ENCODE assay signal across 9 cellular contexts in the genomic region with DNA sequence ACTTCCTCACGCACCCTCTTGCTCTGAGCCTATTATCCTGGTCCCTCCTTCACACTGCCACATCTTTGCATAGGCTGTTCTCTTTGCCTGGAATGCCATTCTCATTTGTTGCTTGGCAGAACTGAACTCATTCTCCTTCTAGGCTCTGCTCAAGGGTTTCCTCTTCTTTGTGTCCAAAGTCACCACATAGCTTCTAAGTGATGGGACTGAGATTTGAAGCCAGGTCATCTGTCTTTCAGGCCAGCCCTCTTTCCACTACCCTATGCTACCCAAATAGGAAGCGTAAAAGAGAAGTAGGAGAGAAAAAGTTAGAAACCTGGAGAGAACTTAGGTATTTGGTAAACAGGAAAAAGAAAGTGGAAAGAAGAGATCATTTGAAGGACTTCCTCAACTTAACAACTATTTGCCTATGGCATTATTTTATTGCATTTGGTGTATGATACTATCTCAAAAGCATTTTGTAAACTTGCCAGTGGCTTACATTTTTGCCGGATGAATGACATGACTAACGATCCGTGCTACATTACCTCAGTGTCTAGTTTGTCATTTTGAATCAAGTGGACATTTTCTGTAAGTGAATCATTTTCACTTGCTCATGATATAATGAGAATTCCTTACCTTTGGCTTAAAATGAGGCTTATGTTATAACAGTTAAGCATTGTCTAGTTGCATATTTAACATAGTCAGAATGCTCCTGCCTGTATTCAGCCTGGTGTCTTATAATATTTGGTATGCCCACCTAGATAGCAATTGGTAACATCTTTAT. TPM values are rescaled to one million over a fixed set of nuclear protein-coding genes. Genes with fewer than 3 reads are reported as not detected.
DNase-seq lines count a peak whose midpoint lies in the region; ATAC-seq and TF ChIP-seq lines count a peak whose summit lies in the region.
"Had no signal": no experiment of that assay in that cellular context is flagged by ENCODE, and none has a peak within 500 bp of the region (broad histone marks: within the 10 kb centered on the region; RNA-seq: fewer than 3 reads in every experiment).

No MANE protein-coding gene starts in this region.

- no peaks in the 10 kb centered on the region for H3K27me3 ChIP-seq in adipocyte (replicated peaks; ENCODE audit: control insufficient read depth, insufficient read depth, low read length)

- H3K4me1 Mint-ChIP-seq in HFFc6 (ENCODE audit: low read depth) = peaks cover 90% of the 10 kb centered on the region

- no peaks in the 10 kb centered on the region for H3K9me3 ChIP-seq in adipocyte (ENCODE audit: control insufficient read depth, low read length)

- no peak overlapping the region for H3K9ac ChIP-seq in adipocyte (ENCODE audit: low read length)

- no peaks in the 10 kb centered on the region for H3K36me3 ChIP-seq in adipocyte (ENCODE audit: control insufficient read depth, insufficient read depth, low read length, severe bottlenecking)

- H3K4me3 ChIP-seq in AG04449 (ENCODE audit: low read depth, low read length) (peak overlapping the region; percentile 29), adipocyte (ENCODE audit: low read length) (peak overlapping the region; percentile 28)

- CTCF ChIA-PET in AG04449 (lab: Yijun Ruan, JAX) = interaction anchor here (0.7 to 1.7 kb wide), 6 partner anchors 9 to 467 kb away, joined by 3 to 7 read pairs (median 4); no protein-coding TSS in a partner anchor

- ATAC-seq in HG03196 (IDR thresholded peaks at IDR 0.05; ENCODE audit: unreplicated experiment) (no peak), HG03135 (IDR thresholded peaks at IDR 0.05; ENCODE audit: unreplicated experiment) (no peak), GM18870 (IDR thresholded peaks at IDR 0.05; ENCODE audit: unreplicated experiment) (no peak)

- TF ChIP-seq CTCF in AG04449 (IDR thresholded peaks at IDR 0.05; ENCODE audit: insufficient read depth, low read length, missing control alignments) = no peak
- TF ChIP-seq CTCF in HFFc6 (IDR thresholded peaks at IDR 0.05) = no peak

- H3K4me3 Mint-ChIP-seq in HFFc6 = peak overlapping the region; percentile 79
- H3K4me3 Mint-ChIP-seq: neural crest cell had no signal

- H3K36me3 Mint-ChIP-seq in HFFc6 (ENCODE audit: low read depth) = peaks cover 13% of the 10 kb centered on the region

- H3K27ac Mint-ChIP-seq in HFFc6 = peak overlapping the region; percentile 89

- POLR2A ChIA-PET in AG04449 (lab: Yijun Ruan, JAX) = interaction anchor here (0.9 kb wide), 1 partner anchor 17 kb away, joined by 5 read pairs; no protein-coding TSS in a partner anchor

- H3K9me3 Mint-ChIP-seq in HFFc6 = no peaks in the 10 kb centered on the region
- H3K9me3 Mint-ChIP-seq: neural crest cell had no signal

- peaks cover 68% of the 10 kb centered on the region for H3K4me1 ChIP-seq in adipocyte (ENCODE audit: control insufficient read depth, insufficient read depth, low read length)

- DNase-seq in AG04449 (ENCODE audit: low read depth, low spot score) = peak; percentile 84
- peak; percentile 98 for DNase-seq in HFFc6
- peak; percentile 95 for DNase-seq in adipocyte (ENCODE audit: low read depth)
- DNase-seq in kidney glomerular epithelial cell (lab: John Stamatoyannopoulos, UW) = peak; percentile 99
- no peak for DNase-seq in NCI-H748 (lab: John Stamatoyannopoulos, UW; ENCODE audit: unreplicated experiment)

- H3K27me3 Mint-ChIP-seq in HFFc6 (ENCODE audit: insufficient read depth) = peaks cover 2% of the 10 kb centered on the region; the same call in 1 of the 2 replicates

RNA-seq across cellular contexts. Expression of a gene that starts 18.5 kb away (rescaled TPM):
- total RNA-seq in HFFc6 (2021; fragmentation: NEBNext Ultra II Directional; extraction: Animal tissue kit (Norgen Biotek cat#: 25700)) = 100 to 1,000 TPM; 161 to 184 (median 176) TPM

RNA-seq across cellular contexts. Expression of a gene that starts 41.0 kb away (rescaled TPM):
- total RNA-seq in HFFc6 (2021; fragmentation: NEBNext Ultra II Directional; extraction: Animal tissue kit (Norgen Biotek cat#: 25700)) = 10 to 100 TPM; 51.5 to 77.5 (median 70.4) TPM
